12 cellular contexts compared by ENCODE assay signal in the genomic region with DNA sequence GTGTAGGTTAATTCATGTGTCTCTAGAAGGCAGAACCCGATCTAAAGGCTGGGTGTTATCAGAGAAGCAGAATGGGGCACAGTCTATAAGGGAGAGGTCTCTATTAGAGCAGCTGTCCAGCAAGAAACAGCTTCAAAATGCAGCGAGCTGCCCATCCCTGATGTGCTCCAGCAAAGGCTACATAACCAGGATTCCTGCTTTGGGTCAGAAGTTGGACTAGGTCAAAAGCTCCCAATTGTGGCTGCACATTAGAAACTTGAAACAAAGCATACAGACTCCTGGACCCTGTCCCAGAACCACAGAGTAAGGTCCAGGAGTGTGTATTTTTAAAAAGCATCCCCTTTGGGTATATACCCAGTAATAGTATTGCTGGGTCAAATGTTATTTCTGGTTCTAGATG.
A peak's percentile ranks its signal among the peaks of the same experiment; 100 is the strongest.
DNase-seq lines count a peak whose midpoint lies in the region; ATAC-seq lines count a peak whose summit lies in the region.
"Had no signal": no experiment of that assay in that cellular context is flagged by ENCODE, and none has a peak within 500 bp of the region (broad histone marks: within the 10 kb centered on the region; RNA-seq: fewer than 3 reads in every experiment).

No MANE protein-coding gene starts in this region.

- H3K4me3 Mint-ChIP-seq in stimulated activated naive CD8-positive, alpha-beta T cell treated with anti-CD3 and anti-CD28 coated beads, Interleukin-15, Interleukin-2, amounts not matched to agents 100 ng/mL and 50 ng/mL, for 24 hours = no peak overlapping the region
- H3K4me3 Mint-ChIP-seq in central memory CD8-positive, alpha-beta T cell = peak overlapping the region; percentile 64
- peak overlapping the region in 8 of 10 donors; percentile 69 to 88 (median 74) for H3K4me3 Mint-ChIP-seq in naive thymus-derived CD8-positive, alpha-beta T cell

- no peaks in the 10 kb centered on the region for H3K9me3 Mint-ChIP-seq in stimulated activated naive CD8-positive, alpha-beta T cell treated with anti-CD3 and anti-CD28 coated beads, Interleukin-15, Interleukin-2, amounts not matched to agents 100 ng/mL and 50 ng/mL, for 24 hours
- H3K9me3 Mint-ChIP-seq in central memory CD8-positive, alpha-beta T cell = no peaks in the 10 kb centered on the region
- peaks cover 0 to 3% (median 0%) of the 10 kb centered on the region in 9 donors for H3K9me3 Mint-ChIP-seq in naive thymus-derived CD8-positive, alpha-beta T cell

- POLR2A ChIA-PET in naive thymus-derived CD8-positive, alpha-beta T cell (lab: Charles Lee) = interaction anchor here (0.6 to 24.4 kb wide), 10 partner anchors 6 to 102 kb away, joined by 3 to 582 read pairs (median 5); partner anchors contain the start of gene ANKRD44

- no peak for DNase-seq in stimulated activated naive CD8-positive, alpha-beta T cell treated with anti-CD3 and anti-CD28 coated beads, Interleukin-15, Interleukin-2, amounts not matched to agents 100 U/mL and 50 U/mL, for 24 hours
- DNase-seq in central memory CD8-positive, alpha-beta T cell (ENCODE audit: low spot score in 2 of 2) = no peak
- no peak for DNase-seq in naive thymus-derived CD8-positive, alpha-beta T cell
- DNase-seq in RKO (ENCODE audit: low spot score) = no peak
- DNase-seq in hepatic stellate cell (ENCODE audit: low spot score) = no peak
- DNase-seq in AG08395 (ENCODE audit: low spot score) = no peak
- DNase-seq: GF-D8; NCI-H774; nucleus accumbens; stimulated activated CD4-positive, alpha-beta T cell treated with anti-CD3 and anti-CD28 coated beads, Interleukin-2, amount 100 ng/mL, for 24 hours had no signal

- no peaks in the 10 kb centered on the region for H3K27me3 Mint-ChIP-seq in stimulated activated naive CD8-positive, alpha-beta T cell treated with anti-CD3 and anti-CD28 coated beads, Interleukin-15, Interleukin-2, amounts not matched to agents 100 ng/mL and 50 ng/mL, for 24 hours
- H3K27me3 Mint-ChIP-seq in central memory CD8-positive, alpha-beta T cell = no peaks in the 10 kb centered on the region
- no peaks in the 10 kb centered on the region for H3K27me3 Mint-ChIP-seq in naive thymus-derived CD8-positive, alpha-beta T cell

- peak overlapping the region; percentile 94 for H3K27ac Mint-ChIP-seq in stimulated activated naive CD8-positive, alpha-beta T cell treated with anti-CD3 and anti-CD28 coated beads, Interleukin-15, Interleukin-2, amounts not matched to agents 100 ng/mL and 50 ng/mL, for 24 hours
- peak overlapping the region; percentile 97 for H3K27ac Mint-ChIP-seq in central memory CD8-positive, alpha-beta T cell (ENCODE audit: low read depth)
- H3K27ac Mint-ChIP-seq in naive thymus-derived CD8-positive, alpha-beta T cell = peak overlapping the region; percentile 97 to 100 (median 98)

- H3K36me3 Mint-ChIP-seq in stimulated activated naive CD8-positive, alpha-beta T cell treated with anti-CD3 and anti-CD28 coated beads, Interleukin-15, Interleukin-2, amounts not matched to agents 100 ng/mL and 50 ng/mL, for 24 hours (ENCODE audit: low read depth) = peaks cover 45% of the 10 kb centered on the region
- H3K36me3 Mint-ChIP-seq in central memory CD8-positive, alpha-beta T cell (ENCODE audit: insufficient read depth) = peaks cover 22% of the 10 kb centered on the region
- H3K36me3 Mint-ChIP-seq in naive thymus-derived CD8-positive, alpha-beta T cell = peaks cover 6 to 35% (median 27%) of the 10 kb centered on the region in 3 donors

- ATAC-seq in stimulated activated naive CD8-positive, alpha-beta T cell treated with anti-CD3 and anti-CD28 coated beads, Interleukin-15, Interleukin-2, amounts not matched to agents 100 U/mL and 50 U/mL, for 24 hours = no peak
- ATAC-seq in central memory CD8-positive, alpha-beta T cell (replicated peaks; ENCODE audit: extremely low read depth, poor library complexity, severe bottlenecking) = no peak
- no peak for ATAC-seq in naive thymus-derived CD8-positive, alpha-beta T cell
- no peak for ATAC-seq in HG03378 (IDR thresholded peaks at IDR 0.05; ENCODE audit: unreplicated experiment)

- peaks cover 98% of the 10 kb centered on the region for H3K4me1 Mint-ChIP-seq in stimulated activated naive CD8-positive, alpha-beta T cell treated with anti-CD3 and anti-CD28 coated beads, Interleukin-15, Interleukin-2, amounts not matched to agents 100 ng/mL and 50 ng/mL, for 24 hours (ENCODE audit: low read depth)
- peaks cover 92% of the 10 kb centered on the region for H3K4me1 Mint-ChIP-seq in central memory CD8-positive, alpha-beta T cell
- peaks cover 49 to 97% (median 95%) of the 10 kb centered on the region in 4 donors for H3K4me1 Mint-ChIP-seq in naive thymus-derived CD8-positive, alpha-beta T cell
